In genomic region chr2:215828528-215829184, GRCh38 we compare ENCODE assay signal across 1 cellular context.
TF ChIP-seq lines count a peak whose summit lies in the region.

No MANE protein-coding gene starts in this region.

TF ChIP-seq in HepG2, 621 proteins besides CTCF, POLR2A, EP300 and RAD21 (continued from another document and continues in another):
- TF ChIP-seq FUBP1 (CRISPR knock-in tag; IDR thresholded peaks at IDR 0.05; ENCODE audit: borderline replicate concordance) (no peak), ZNF607 (CRISPR knock-in tag; IDR thresholded peaks at IDR 0.05; ENCODE audit: borderline replicate concordance) (no peak), ONECUT2 (CRISPR knock-in tag; IDR thresholded peaks at IDR 0.05) (no peak), ZFP41 (CRISPR knock-in tag; IDR thresholded peaks at IDR 0.05; ENCODE audit: borderline replicate concordance) (no peak), ZSCAN5A (CRISPR knock-in tag; IDR thresholded peaks at IDR 0.05; ENCODE audit: borderline replicate concordance) (no peak; the same call in 1 of the 2 replicates), MXD1 (CRISPR knock-in tag; IDR thresholded peaks at IDR 0.05) (no peak), ZFP37 (CRISPR knock-in tag; IDR thresholded peaks at IDR 0.05; ENCODE audit: borderline replicate concordance) (no peak), ZFY (CRISPR knock-in tag; IDR thresholded peaks at IDR 0.05) (peak; percentile 56), ZNF547 (CRISPR knock-in tag; IDR thresholded peaks at IDR 0.05) (peak; percentile 59; the same call in 1 of the 2 replicates), NRL (CRISPR knock-in tag; IDR thresholded peaks at IDR 0.05; ENCODE audit: borderline replicate concordance) (no peak), PRDM15 (CRISPR knock-in tag; IDR thresholded peaks at IDR 0.05) (peak; percentile 62), ZNF576 (CRISPR knock-in tag; IDR thresholded peaks at IDR 0.05) (no peak), TEAD3 (CRISPR knock-in tag; optimal IDR thresholded peaks at IDR 0.05; ENCODE audit: borderline replicate concordance) (peak; percentile 66), ZNF121 (CRISPR knock-in tag; IDR thresholded peaks at IDR 0.05) (no peak), XBP1 (CRISPR knock-in tag; IDR thresholded peaks at IDR 0.05) (no peak), RBAK (CRISPR knock-in tag; IDR thresholded peaks at IDR 0.05) (0 out of 2 replicates have a peak, but pooled peaks have one; percentile 38), ZNF839 (CRISPR knock-in tag; IDR thresholded peaks at IDR 0.05; ENCODE audit: borderline replicate concordance) (no peak), ZBTB10 (CRISPR knock-in tag; IDR thresholded peaks at IDR 0.05; ENCODE audit: borderline replicate concordance) (no peak), FOXP1 (IDR thresholded peaks at IDR 0.05) (no peak), FOXP1 (CRISPR knock-in tag; IDR thresholded peaks at IDR 0.05) (no peak), FOXO4 (CRISPR knock-in tag; conservative IDR thresholded peaks at IDR 0.05) (no peak), FOSL2 (CRISPR knock-in tag; IDR thresholded peaks at IDR 0.05) (peak; percentile 71), ZNF737 (CRISPR knock-in tag; IDR thresholded peaks at IDR 0.05; ENCODE audit: borderline replicate concordance) (no peak), ZNF292 (CRISPR knock-in tag; IDR thresholded peaks at IDR 0.05; ENCODE audit: borderline replicate concordance, low read depth) (peak; percentile 30; the same call in 1 of the 2 replicates), ZNF224 (CRISPR knock-in tag; IDR thresholded peaks at IDR 0.05) (no peak), HNF1A (IDR thresholded peaks at IDR 0.05; ENCODE audit: low read depth) (no peak), HNF1A (CRISPR knock-in tag; IDR thresholded peaks at IDR 0.05; ENCODE audit: borderline replicate concordance) (no peak), ZNF329 (CRISPR knock-in tag; IDR thresholded peaks at IDR 0.05; ENCODE audit: low read depth) (no peak), RBM39 (IDR thresholded peaks at IDR 0.05; ENCODE audit: low read depth, low read length, poor library complexity, severe bottlenecking) (no peak), FOSL1 (CRISPR knock-in tag; IDR thresholded peaks at IDR 0.05; ENCODE audit: borderline replicate concordance) (no peak), BCL3 (CRISPR knock-in tag; IDR thresholded peaks at IDR 0.05) (no peak), HDAC1 (CRISPR knock-in tag; IDR thresholded peaks at IDR 0.05) (no peak), FOXA3 (CRISPR knock-in tag; IDR thresholded peaks at IDR 0.05) (peak; percentile 65), STAG1 (CRISPR knock-in tag; IDR thresholded peaks at IDR 0.05) (peak; percentile 86), ZNF24 (IDR thresholded peaks at IDR 0.05) (peak; percentile 62; the same call in 1 of the 2 replicates), SAP130 (CRISPR knock-in tag; IDR thresholded peaks at IDR 0.05; ENCODE audit: low read depth) (peak; percentile 36; the same call in 1 of the 2 replicates), NFE2L2 (IDR thresholded peaks at IDR 0.05; ENCODE audit: low read length) (no peak), TEAD2 (CRISPR knock-in tag; IDR thresholded peaks at IDR 0.05) (no peak), JUNB (CRISPR knock-in tag; IDR thresholded peaks at IDR 0.05; ENCODE audit: borderline replicate concordance) (no peak), ZNF605 (CRISPR knock-in tag; IDR thresholded peaks at IDR 0.05) (peak; percentile 31; the same call in 1 of the 2 replicates), XRCC5 (optimal IDR thresholded peaks at IDR 0.05; ENCODE audit: low read length) (peak; percentile 81), JUN (CRISPR knock-in tag; IDR thresholded peaks at IDR 0.05) (no peak), ATM (IDR thresholded peaks at IDR 0.05; ENCODE audit: borderline replicate concordance) (no peak), PHF20 (CRISPR knock-in tag; IDR thresholded peaks at IDR 0.05) (no peak), PBX3 (CRISPR knock-in tag; IDR thresholded peaks at IDR 0.05; ENCODE audit: borderline replicate concordance) (no peak)
